In genomic region chr19:5748920-5749319, GRCh38 we compare ENCODE assay signal across 11 cellular contexts. TPM values are rescaled to one million over a fixed set of nuclear protein-coding genes. Genes with fewer than 3 reads are reported as not detected.
"Had no signal": no experiment of that assay in that cellular context is flagged by ENCODE, and none has a peak within 500 bp of the region (broad histone marks: within the 10 kb centered on the region; RNA-seq: fewer than 3 reads in every experiment).

No MANE protein-coding gene starts in this region.

RNA-seq across cellular contexts. Expression of gene CATSPERD, which starts 28.5 kb away (rescaled TPM):
- total RNA-seq: activated CD8-positive, alpha-beta T cell treated with anti-CD3 and anti-CD28 coated beads, Interleukin-2, amount 10 ng/mL, durations not matched to agents 7 days and 5 days; aorta; breast epithelium; colonic mucosa; LHCN-M2; M059J; NCI-H460; PC-3; SK-MEL-5; T-helper 17 cell had no signal
- polyA plus RNA-seq: aorta had no signal

RNA-seq across cellular contexts. Expression of gene NRTN, which starts 55.9 kb away (rescaled TPM):
- total RNA-seq: activated CD8-positive, alpha-beta T cell treated with anti-CD3 and anti-CD28 coated beads, Interleukin-2, amount 10 ng/mL, durations not matched to agents 7 days and 5 days; aorta; cerebellum; LHCN-M2 had no signal
